21 cellular contexts compared by ENCODE assay signal in genomic region chr2:209845666-209846065, GRCh38.
"Had no signal": no experiment of that assay in that cellular context is flagged by ENCODE, and none has a peak within 500 bp of the region (broad histone marks: within the 10 kb centered on the region; RNA-seq: fewer than 3 reads in every experiment).

No MANE protein-coding gene starts in this region.

- ATAC-seq: activated CD8-positive, alpha-beta memory T cell treated with anti-CD3 and anti-CD28 coated beads, Interleukin-2, amount 10 ng/mL, durations not matched to agents 7 days and 5 days; activated T-helper 17 cell treated with anti-CD3 and anti-CD28 coated beads, Interleukin-2, amount 50 U/mL, for 72 hours; body of pancreas; naive thymus-derived CD4-positive, alpha-beta T cell; psoas muscle; right cardiac atrium; WTC11 had no signal

- H3K4me3 ChIP-seq: body of pancreas, colonic mucosa, ovary, psoas muscle, tibial nerve had no signal

- H3K27ac ChIP-seq: body of pancreas, colonic mucosa, ovary, psoas muscle, tibial nerve had no signal

- H3K4me1 Mint-ChIP-seq: activated CD4-positive, alpha-beta memory T cell treated with anti-CD3 and anti-CD28 coated beads, Interleukin-2, amount 10 ng/mL, durations not matched to agents 7 days and 5 days; activated CD8-positive, alpha-beta memory T cell treated with anti-CD3 and anti-CD28 coated beads, Interleukin-2, amount 10 ng/mL, durations not matched to agents 7 days and 5 days; activated naive CD8-positive, alpha-beta T cell treated with anti-CD3 and anti-CD28 coated beads for 36 hours; activated T-helper 17 cell treated with anti-CD3 and anti-CD28 coated beads, Interleukin-2, amount 50 U/mL, for 72 hours; naive thymus-derived CD4-positive, alpha-beta T cell had no signal

- H3K4me1 ChIP-seq: colonic mucosa, psoas muscle, tibial nerve had no signal

- H3K9me3 Mint-ChIP-seq: activated CD4-positive, alpha-beta memory T cell treated with anti-CD3 and anti-CD28 coated beads, Interleukin-2, amount 10 ng/mL, durations not matched to agents 7 days and 5 days; activated naive CD8-positive, alpha-beta T cell treated with anti-CD3 and anti-CD28 coated beads for 36 hours; activated T-helper 17 cell treated with anti-CD3 and anti-CD28 coated beads, Interleukin-2, amount 50 U/mL, for 72 hours; stimulated activated naive CD8-positive, alpha-beta T cell treated with anti-CD3 and anti-CD28 coated beads, Interleukin-15, Interleukin-2, amounts not matched to agents 100 ng/mL and 50 ng/mL, for 24 hours; WTC11 had no signal

- H3K36me3 Mint-ChIP-seq: activated CD8-positive, alpha-beta memory T cell treated with anti-CD3 and anti-CD28 coated beads, Interleukin-2, amount 10 ng/mL, durations not matched to agents 7 days and 5 days; activated naive CD8-positive, alpha-beta T cell treated with anti-CD3 and anti-CD28 coated beads for 36 hours; naive thymus-derived CD4-positive, alpha-beta T cell; WTC11 had no signal

- H3K36me3 ChIP-seq: colonic mucosa, ovary, tibial nerve had no signal

- H3K27me3 ChIP-seq: body of pancreas, colonic mucosa, ovary, tibial nerve had no signal

- H3K9me3 ChIP-seq: body of pancreas, colonic mucosa, ovary, psoas muscle, tibial nerve had no signal

- H3K4me3 Mint-ChIP-seq: activated CD4-positive, alpha-beta memory T cell treated with anti-CD3 and anti-CD28 coated beads, Interleukin-2, amount 10 ng/mL, durations not matched to agents 7 days and 5 days; activated CD8-positive, alpha-beta memory T cell treated with anti-CD3 and anti-CD28 coated beads, Interleukin-2, amount 10 ng/mL, durations not matched to agents 7 days and 5 days; activated naive CD8-positive, alpha-beta T cell treated with anti-CD3 and anti-CD28 coated beads for 36 hours; activated T-helper 17 cell treated with anti-CD3 and anti-CD28 coated beads, Interleukin-2, amount 50 U/mL, for 72 hours; naive thymus-derived CD4-positive, alpha-beta T cell; stimulated activated naive CD8-positive, alpha-beta T cell treated with anti-CD3 and anti-CD28 coated beads, Interleukin-15, Interleukin-2, amounts not matched to agents 100 ng/mL and 50 ng/mL, for 24 hours; WTC11 had no signal

- H3K27ac Mint-ChIP-seq: activated CD4-positive, alpha-beta memory T cell treated with anti-CD3 and anti-CD28 coated beads, Interleukin-2, amount 10 ng/mL, durations not matched to agents 7 days and 5 days; activated CD8-positive, alpha-beta memory T cell treated with anti-CD3 and anti-CD28 coated beads, Interleukin-2, amount 10 ng/mL, durations not matched to agents 7 days and 5 days; activated naive CD8-positive, alpha-beta T cell treated with anti-CD3 and anti-CD28 coated beads for 36 hours; activated T-helper 17 cell treated with anti-CD3 and anti-CD28 coated beads, Interleukin-2, amount 50 U/mL, for 72 hours; naive thymus-derived CD4-positive, alpha-beta T cell; stimulated activated naive CD8-positive, alpha-beta T cell treated with anti-CD3 and anti-CD28 coated beads, Interleukin-15, Interleukin-2, amounts not matched to agents 100 ng/mL and 50 ng/mL, for 24 hours; WTC11 had no signal

- DNase-seq: activated CD4-positive, alpha-beta memory T cell treated with anti-CD3 and anti-CD28 coated beads, Interleukin-2, amount 10 ng/mL, durations not matched to agents 7 days and 5 days; activated CD4-positive, alpha-beta T cell treated with anti-CD3 and anti-CD28 coated beads for 48 hours; activated CD8-positive, alpha-beta memory T cell treated with anti-CD3 and anti-CD28 coated beads, Interleukin-2, amount 10 ng/mL, durations not matched to agents 7 days and 5 days; activated naive CD4-positive, alpha-beta T cell; activated naive CD8-positive, alpha-beta T cell treated with anti-CD3 and anti-CD28 coated beads for 36 hours; activated T-cell treated with anti-CD3 and anti-CD28 coated beads, Interleukin-2, amount 50 U/mL, for 1 hour; body of pancreas; central memory CD4-positive, alpha-beta T cell; colonic mucosa; mesenchymal stem cell; naive thymus-derived CD4-positive, alpha-beta T cell; ovary; psoas muscle; right cardiac atrium; small intestine; stimulated activated CD4-positive, alpha-beta T cell treated with anti-CD3 and anti-CD28 coated beads, Interleukin-15, amount 100 ng/mL, for 24 hours; stimulated activated CD4-positive, alpha-beta T cell treated with anti-CD3 and anti-CD28 coated beads, Interleukin-2, amount 100 ng/mL, for 48 hours had no signal

- H3K27me3 Mint-ChIP-seq: activated CD4-positive, alpha-beta memory T cell treated with anti-CD3 and anti-CD28 coated beads, Interleukin-2, amount 10 ng/mL, durations not matched to agents 7 days and 5 days; activated CD8-positive, alpha-beta memory T cell treated with anti-CD3 and anti-CD28 coated beads, Interleukin-2, amount 10 ng/mL, durations not matched to agents 7 days and 5 days; activated naive CD8-positive, alpha-beta T cell treated with anti-CD3 and anti-CD28 coated beads for 36 hours had no signal
